8 cellular contexts compared by ENCODE assay signal in genomic region chr1:78145105-78145580, GRCh38.
DNase-seq lines count a peak whose midpoint lies in the region; FAIRE-seq and TF ChIP-seq lines count a peak whose summit lies in the region.

No MANE protein-coding gene starts in this region.

- in situ Hi-C loops in KBM-7 (cut with MboI; ENCODE audit: low pct_unique_long_range_greater_than_20kb, low sequenced_read_pairs): no loop called here

- no peak for TF ChIP-seq POLR2A in H54 (IDR thresholded peaks at IDR 0.05; ENCODE audit: low read depth, low read length)

- FAIRE-seq in H54 (lab: Jason Lieb, UNC) (peak; percentile 99), islet of Langerhans (lab: Jason Lieb, UNC) (peak; percentile 99)

- peak; percentile 10 for DNase-seq in stimulated activated CD4-positive, alpha-beta T cell treated with anti-CD3 and anti-CD28 coated beads, Interleukin-12 subunit alpha, Interleukin-12 subunit beta, amount 100 ng/mL, for 4 hours
- no peak for DNase-seq in stimulated activated CD4-positive, alpha-beta T cell treated with anti-CD3 and anti-CD28 coated beads, Interleukin-4, amount 100 ng/mL, for 1 hour
- DNase-seq in H54 (ENCODE audit: insufficient read length, low spot score) (peak; percentile 15), KBM-7 (peak; percentile 67), RKO (ENCODE audit: low spot score) (peak; percentile 82), brain pericyte (ENCODE audit: low read depth, low spot score) (peak; percentile 17)
- peak; percentile 29 to 32 for DNase-seq in stimulated activated CD4-positive, alpha-beta T cell treated with anti-CD3 and anti-CD28 coated beads, Interleukin-2, amount 100 ng/mL, for 24 hours
